Comparison of ENCODE assay signal across 8 cellular contexts in genomic region chr19:36113895-36114762, GRCh38. TPM values are rescaled to one million over a fixed set of nuclear protein-coding genes. Genes with fewer than 3 reads are reported as not detected.
DNase-seq lines count a peak whose midpoint lies in the region; ATAC-seq, FAIRE-seq and TF ChIP-seq lines count a peak whose summit lies in the region.

No MANE protein-coding gene starts in this region.

- intact Hi-C loops in ascending aorta (cut with DNase I) = loop anchor here (2.0 to 10.0 kb wide), 3 partner anchors 119 to 461 kb away; partner anchors contain the start of genes IGFLR1, LIN37, PSENEN and SDHAF1

- H3K4me3 ChIP-seq in ascending aorta = peak overlapping the region; percentile 56 to 70
- H3K4me3 ChIP-seq in iPS-18c (ENCODE audit: insufficient read depth, low read depth, low read length) = peak overlapping the region; percentile 88
- H3K4me3 ChIP-seq in skin epidermis = peak overlapping the region; percentile 56 to 87 (median 82)

- H3K4me1 ChIP-seq in ascending aorta = peaks cover 6 to 17% of the 10 kb centered on the region in 2 donors

- H3K27me3 ChIP-seq in ascending aorta = no peaks in the 10 kb centered on the region

- no peak for FAIRE-seq in RCC 7860 (lab: Jason Lieb, UNC)

- DNase-seq in AG08395 (ENCODE audit: low spot score) (peak; percentile 34), NCI-H345 (lab: John Stamatoyannopoulos, UW) (peak; percentile 74), ascending aorta (ENCODE audit: low spot score in 2 of 2) (peak in 1 of 2 donors; percentile 70), RCC 7860 (ENCODE audit: low spot score) (no peak), NCI-H1436 (lab: John Stamatoyannopoulos, UW) (no peak)

- H3K27ac ChIP-seq in ascending aorta (peak overlapping the region; percentile 80 to 84), skin epidermis (peak overlapping the region; percentile 38 to 94 (median 89))

- ATAC-seq in GM18868 (IDR thresholded peaks at IDR 0.05; ENCODE audit: unreplicated experiment) = peak; percentile 1

- peaks cover 23 to 36% of the 10 kb centered on the region in 2 donors for H3K36me3 ChIP-seq in ascending aorta

- TF ChIP-seq CTCF in ascending aorta (IDR thresholded peaks at IDR 0.05) = no peak

- H3K9me3 ChIP-seq in ascending aorta = no peaks in the 10 kb centered on the region
- H3K9me3 ChIP-seq in iPS-18c (ENCODE audit: control insufficient read depth, insufficient read depth, low read length) = no peaks in the 10 kb centered on the region

RNA-seq across cellular contexts. Expression of gene POLR2I, which starts 0.5 kb away (rescaled TPM):
- 21.0 TPM for total RNA-seq in ascending aorta

RNA-seq across cellular contexts. Expression of gene TBCB, which starts 1.1 kb away (rescaled TPM):
- 129 TPM for total RNA-seq in ascending aorta

RNA-seq across cellular contexts. Expression of gene OVOL3, which starts 3.2 kb away (rescaled TPM):
- not detected for total RNA-seq in ascending aorta

RNA-seq across cellular contexts. Expression of gene CAPNS1, which starts 25.7 kb away (rescaled TPM):
- total RNA-seq in ascending aorta = 168 TPM

RNA-seq across cellular contexts. Expression of gene COX7A1, which starts 38.1 kb away (rescaled TPM):
- 51.2 TPM for total RNA-seq in ascending aorta

Comparison
In these comparisons a context has a peak if more than half of its experiments do, and no peak if none do; other contexts are left out.
1. DNase-seq: peak in AG08395 (single experiment) and NCI-H345 (single experiment); none in RCC 7860 (single experiment) and NCI-H1436 (single experiment).
2. Peak in every context shown above with its lines, with median percentiles within 50 percentile points of each other: H3K4me3 ChIP-seq.